ENCODE assay signal across 18 cellular contexts in genomic region chr4:166143227-166143626, GRCh38.
DNase-seq lines count a peak whose midpoint lies in the region; ATAC-seq and TF ChIP-seq lines count a peak whose summit lies in the region.
"Had no signal": no experiment of that assay in that cellular context is flagged by ENCODE, and none has a peak within 500 bp of the region (broad histone marks: within the 10 kb centered on the region; RNA-seq: fewer than 3 reads in every experiment).

No MANE protein-coding gene starts in this region.

- DNase-seq in AG09309 (ENCODE audit: low read depth) (peak; percentile 43), OCI-M1 (lab: John Stamatoyannopoulos, UW) (peak; percentile 52), astrocyte of the spinal cord (ENCODE audit: low read depth, low spot score) (peak; percentile 42), left lobe of liver (ENCODE audit: low spot score) (no peak), NCI-H2081 (lab: John Stamatoyannopoulos, UW) (no peak), cerebellar nuclear complex (lab: John Stamatoyannopoulos, UW) (no peak)
- no peak for DNase-seq in natural killer cell treated with Interleukin-12 subunit alpha and Interleukin-12 subunit beta and Interleukin-15 and Interleukin-18, amount 100 ng/mL, for 72 hours (ENCODE audit: low spot score)
- DNase-seq: activated T-cell treated with anti-CD3 and anti-CD28 coated beads, Interleukin-2, amount 50 U/mL, for 4 hours; body of pancreas; CD4-positive, alpha-beta T cell; effector memory CD4-positive, alpha-beta T cell; GF-D8; NCI-H2227 treated with DMSO at 0.1 percent for 48 hours; nephron progenitor cell; right lobe of liver; testis had no signal

- ATAC-seq in GM18520 (IDR thresholded peaks at IDR 0.05; ENCODE audit: unreplicated experiment) (peak; percentile 39), left lobe of liver (no peak)
- no peak for ATAC-seq in natural killer cell treated with Interleukin-12 subunit alpha and Interleukin-12 subunit beta and Interleukin-15 and Interleukin-18, amount 100 ng/mL, for 72 hours
- ATAC-seq: activated T-cell treated with anti-CD3 and anti-CD28 coated beads, Interleukin-2, amount 50 U/mL, for 4 hours; body of pancreas; right lobe of liver; Right ventricle myocardium inferior had no signal

- no peak overlapping the region for H3K27ac Mint-ChIP-seq in natural killer cell treated with Interleukin-12 subunit alpha and Interleukin-12 subunit beta and Interleukin-15 and Interleukin-18, amount 100 ng/mL, for 72 hours
- H3K27ac Mint-ChIP-seq: CD4-positive, alpha-beta T cell; nephron progenitor cell had no signal

- H3K4me3 ChIP-seq in AG09309 (ENCODE audit: control insufficient read depth, low read depth, low read length), result no peak overlapping the region
- H3K4me3 ChIP-seq in astrocyte of the spinal cord (ENCODE audit: low read depth, low read length), result no peak overlapping the region
- H3K4me3 ChIP-seq: body of pancreas, right lobe of liver, testis had no signal

- no peak overlapping the region for H3K4me3 Mint-ChIP-seq in natural killer cell treated with Interleukin-12 subunit alpha and Interleukin-12 subunit beta and Interleukin-15 and Interleukin-18, amount 100 ng/mL, for 72 hours
- H3K4me3 Mint-ChIP-seq: activated T-cell treated with anti-CD3 and anti-CD28 coated beads, Interleukin-2, amount 50 U/mL, for 4 hours; CD4-positive, alpha-beta T cell; nephron progenitor cell had no signal

- no peak for TF ChIP-seq CTCF in AG09309 (IDR thresholded peaks at IDR 0.05; ENCODE audit: control insufficient read depth, insufficient read depth, low read depth, low read length, missing control alignments)
- TF ChIP-seq CTCF in astrocyte of the spinal cord (IDR thresholded peaks at IDR 0.05; ENCODE audit: low read depth, low read length), result no peak

- in situ Hi-C loops in astrocyte of the spinal cord (cut with HindIII; ENCODE audit: low sequenced_read_pairs), result no loop called here

- H3K4me1 Mint-ChIP-seq in natural killer cell treated with Interleukin-12 subunit alpha and Interleukin-12 subunit beta and Interleukin-15 and Interleukin-18, amount 100 ng/mL, for 72 hours (ENCODE audit: low read depth in 2 of 2), result no peaks in the 10 kb centered on the region
- H3K4me1 Mint-ChIP-seq: nephron progenitor cell had no signal

- no peaks in the 10 kb centered on the region for H3K36me3 Mint-ChIP-seq in natural killer cell treated with Interleukin-12 subunit alpha and Interleukin-12 subunit beta and Interleukin-15 and Interleukin-18, amount 100 ng/mL, for 72 hours

- no peaks in the 10 kb centered on the region for H3K27me3 Mint-ChIP-seq in natural killer cell treated with Interleukin-12 subunit alpha and Interleukin-12 subunit beta and Interleukin-15 and Interleukin-18, amount 100 ng/mL, for 72 hours
- H3K27me3 Mint-ChIP-seq: CD4-positive, alpha-beta T cell had no signal

- no peaks in the 10 kb centered on the region for H3K9me3 Mint-ChIP-seq in natural killer cell treated with Interleukin-12 subunit alpha and Interleukin-12 subunit beta and Interleukin-15 and Interleukin-18, amount 100 ng/mL, for 72 hours
- H3K9me3 Mint-ChIP-seq: activated T-cell treated with anti-CD3 and anti-CD28 coated beads, Interleukin-2, amount 50 U/mL, for 4 hours; CD4-positive, alpha-beta T cell; nephron progenitor cell had no signal

Comparison
In these comparisons a context has a peak if more than half of its experiments do, and no peak if none do; other contexts are left out.
1. DNase-seq: peak in AG09309 (single experiment), OCI-M1 (single experiment) and astrocyte of the spinal cord (single experiment); none in left lobe of liver (single experiment), NCI-H2081 (0 of 2), cerebellar nuclear complex (0 of 2) and natural killer cell treated with Interleukin-12 subunit alpha and Interleukin-12 subunit beta and Interleukin-15 and Interleukin-18, amount 100 ng/mL, for 72 hours (single experiment).